In the genomic region with DNA sequence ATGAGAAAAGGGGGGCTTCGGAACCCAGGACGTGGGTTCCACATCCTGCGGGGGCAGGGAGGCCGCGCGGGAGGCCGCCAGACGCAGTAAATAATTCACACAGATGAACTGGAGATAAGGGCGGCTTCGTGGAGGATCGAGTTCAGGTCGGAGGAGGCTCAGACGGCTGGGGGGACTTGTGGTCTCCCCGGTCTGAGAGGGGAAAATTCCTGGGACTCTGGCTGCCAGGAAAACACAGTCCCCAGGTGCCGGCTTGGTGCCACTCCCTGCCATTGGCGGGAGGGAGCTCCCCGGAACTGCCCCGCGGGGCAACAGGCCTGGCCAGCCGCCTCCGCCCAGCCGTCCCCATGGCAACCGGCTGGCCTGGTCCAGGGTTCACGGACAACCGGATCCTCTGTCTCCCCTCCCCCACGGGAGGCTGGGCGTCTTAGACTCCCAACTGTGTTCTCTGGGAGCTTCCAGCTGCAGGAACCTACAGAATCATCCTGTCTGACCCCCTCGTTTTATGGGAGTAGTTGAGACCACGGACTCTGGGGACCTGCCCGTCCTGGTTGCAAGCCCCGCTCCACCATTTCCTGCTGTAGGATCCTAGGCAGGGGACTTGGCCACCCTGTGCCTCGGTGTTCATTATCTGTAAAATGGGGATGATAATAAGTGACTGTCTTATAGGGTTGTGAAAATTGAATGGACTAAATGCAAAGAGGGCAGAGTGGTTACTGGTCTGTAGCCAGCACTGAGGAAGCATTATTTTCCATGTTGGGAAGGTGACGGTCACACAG, we compare ENCODE assay signal across 1 cellular context.
A peak's percentile ranks its signal among the peaks of the same experiment; 100 is the strongest.
TF ChIP-seq lines count a peak whose summit lies in the region.

No MANE protein-coding gene starts in this region.

TF ChIP-seq in HepG2, 621 proteins besides CTCF, POLR2A, EP300 and RAD21 (continued from another document and continues in another):
- TF ChIP-seq SP1 (IDR thresholded peaks at IDR 0.05) (no peak), SP1 (CRISPR knock-in tag; IDR thresholded peaks at IDR 0.05) (peak; percentile 32; the same call in 1 of the 2 replicates), NKX3-1 (CRISPR knock-in tag; IDR thresholded peaks at IDR 0.05) (no peak), SRY (CRISPR knock-in tag; IDR thresholded peaks at IDR 0.05) (peak; percentile 50; the same call in 1 of the 2 replicates), GZF1 (CRISPR knock-in tag; IDR thresholded peaks at IDR 0.05) (no peak), RFX1 (IDR thresholded peaks at IDR 0.05) (peak; percentile 94), ZNF703 (CRISPR knock-in tag; IDR thresholded peaks at IDR 0.05; ENCODE audit: borderline replicate concordance) (no peak; the same call in 1 of the 2 replicates), NFYC (CRISPR knock-in tag; IDR thresholded peaks at IDR 0.05) (peak; percentile 46), GATA4 (IDR thresholded peaks at IDR 0.05; ENCODE audit: borderline replicate concordance, low read depth) (peak; percentile 30; the same call in 1 of the 2 replicates), ZFP36L1 (CRISPR knock-in tag; IDR thresholded peaks at IDR 0.05) (0 out of 2 replicates have a peak, but pooled peaks have one; percentile 17), ZNF530 (CRISPR knock-in tag; IDR thresholded peaks at IDR 0.05; ENCODE audit: low read depth) (no peak), ZNF605 (CRISPR knock-in tag; IDR thresholded peaks at IDR 0.05) (peak; percentile 77), THAP11 (CRISPR knock-in tag; IDR thresholded peaks at IDR 0.05) (peak; percentile 82), GATAD1 (CRISPR knock-in tag; IDR thresholded peaks at IDR 0.05) (peak; percentile 58), WIZ (CRISPR knock-in tag; IDR thresholded peaks at IDR 0.05) (no peak), ZNF124 (CRISPR knock-in tag; IDR thresholded peaks at IDR 0.05) (0 out of 2 replicates have a peak, but pooled peaks have one; percentile 18), MED13 (CRISPR knock-in tag; IDR thresholded peaks at IDR 0.05) (peak; percentile 92), ATF7-NPFF (CRISPR knock-in tag; IDR thresholded peaks at IDR 0.05; ENCODE audit: low read depth) (no peak; the same call in 1 of the 2 replicates), MXD4 (CRISPR knock-in tag; IDR thresholded peaks at IDR 0.05) (peak; percentile 29), ATRX (CRISPR knock-in tag; IDR thresholded peaks at IDR 0.05; ENCODE audit: borderline replicate concordance) (no peak), ZKSCAN5 (CRISPR knock-in tag; IDR thresholded peaks at IDR 0.05) (no peak), ETV5 (CRISPR knock-in tag; IDR thresholded peaks at IDR 0.05; ENCODE audit: borderline replicate concordance) (peak; percentile 100), ASH2L (IDR thresholded peaks at IDR 0.05; ENCODE audit: insufficient read length, low read depth, low read length) (peak; percentile 95), RBM22 (optimal IDR thresholded peaks at IDR 0.05; ENCODE audit: low read length) (peak; percentile 85), ZSCAN21 (CRISPR knock-in tag; IDR thresholded peaks at IDR 0.05; ENCODE audit: borderline replicate concordance) (peak; percentile 75; the same call in 1 of the 2 replicates), MTF1 (CRISPR knock-in tag; IDR thresholded peaks at IDR 0.05) (no peak), KDM5B (CRISPR knock-in tag; IDR thresholded peaks at IDR 0.05; ENCODE audit: borderline replicate concordance) (peak; percentile 93; the same call in 1 of the 2 replicates), ZNF10 (CRISPR knock-in tag; IDR thresholded peaks at IDR 0.05; ENCODE audit: borderline replicate concordance, low read depth) (no peak), TSC22D2 (CRISPR knock-in tag; IDR thresholded peaks at IDR 0.05; ENCODE audit: borderline replicate concordance) (no peak), MATR3 (CRISPR knock-in tag; IDR thresholded peaks at IDR 0.05) (no peak), ZNF720 (CRISPR knock-in tag; IDR thresholded peaks at IDR 0.05) (no peak), GATAD2A (CRISPR knock-in tag; IDR thresholded peaks at IDR 0.05) (peak; percentile 66), ZNF496 (CRISPR knock-in tag; IDR thresholded peaks at IDR 0.05; ENCODE audit: insufficient replicate concordance) (no peak), ZFY (CRISPR knock-in tag; IDR thresholded peaks at IDR 0.05) (peak; percentile 67), FOXP1 (IDR thresholded peaks at IDR 0.05) (no peak), FOXP1 (CRISPR knock-in tag; IDR thresholded peaks at IDR 0.05) (peak; percentile 50)
- TF ChIP-seq, protein P1, sequence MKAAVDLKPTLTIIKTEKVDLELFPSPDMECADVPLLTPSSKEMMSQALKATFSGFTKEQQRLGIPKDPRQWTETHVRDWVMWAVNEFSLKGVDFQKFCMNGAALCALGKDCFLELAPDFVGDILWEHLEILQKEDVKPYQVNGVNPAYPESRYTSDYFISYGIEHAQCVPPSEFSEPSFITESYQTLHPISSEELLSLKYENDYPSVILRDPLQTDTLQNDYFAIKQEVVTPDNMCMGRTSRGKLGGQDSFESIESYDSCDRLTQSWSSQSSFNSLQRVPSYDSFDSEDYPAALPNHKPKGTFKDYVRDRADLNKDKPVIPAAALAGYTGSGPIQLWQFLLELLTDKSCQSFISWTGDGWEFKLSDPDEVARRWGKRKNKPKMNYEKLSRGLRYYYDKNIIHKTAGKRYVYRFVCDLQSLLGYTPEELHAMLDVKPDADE (CRISPR knock-in tag; IDR thresholded peaks at IDR 0.05) = no peak
- TF ChIP-seq, protein P2, sequence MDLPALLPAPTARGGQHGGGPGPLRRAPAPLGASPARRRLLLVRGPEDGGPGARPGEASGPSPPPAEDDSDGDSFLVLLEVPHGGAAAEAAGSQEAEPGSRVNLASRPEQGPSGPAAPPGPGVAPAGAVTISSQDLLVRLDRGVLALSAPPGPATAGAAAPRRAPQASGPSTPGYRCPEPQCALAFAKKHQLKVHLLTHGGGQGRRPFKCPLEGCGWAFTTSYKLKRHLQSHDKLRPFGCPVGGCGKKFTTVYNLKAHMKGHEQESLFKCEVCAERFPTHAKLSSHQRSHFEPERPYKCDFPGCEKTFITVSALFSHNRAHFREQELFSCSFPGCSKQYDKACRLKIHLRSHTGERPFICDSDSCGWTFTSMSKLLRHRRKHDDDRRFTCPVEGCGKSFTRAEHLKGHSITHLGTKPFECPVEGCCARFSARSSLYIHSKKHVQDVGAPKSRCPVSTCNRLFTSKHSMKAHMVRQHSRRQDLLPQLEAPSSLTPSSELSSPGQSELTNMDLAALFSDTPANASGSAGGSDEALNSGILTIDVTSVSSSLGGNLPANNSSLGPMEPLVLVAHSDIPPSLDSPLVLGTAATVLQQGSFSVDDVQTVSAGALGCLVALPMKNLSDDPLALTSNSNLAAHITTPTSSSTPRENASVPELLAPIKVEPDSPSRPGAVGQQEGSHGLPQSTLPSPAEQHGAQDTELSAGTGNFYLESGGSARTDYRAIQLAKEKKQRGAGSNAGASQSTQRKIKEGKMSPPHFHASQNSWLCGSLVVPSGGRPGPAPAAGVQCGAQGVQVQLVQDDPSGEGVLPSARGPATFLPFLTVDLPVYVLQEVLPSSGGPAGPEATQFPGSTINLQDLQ (CRISPR knock-in tag; IDR thresholded peaks at IDR 0.05) = no peak
- TF ChIP-seq, protein P3, sequence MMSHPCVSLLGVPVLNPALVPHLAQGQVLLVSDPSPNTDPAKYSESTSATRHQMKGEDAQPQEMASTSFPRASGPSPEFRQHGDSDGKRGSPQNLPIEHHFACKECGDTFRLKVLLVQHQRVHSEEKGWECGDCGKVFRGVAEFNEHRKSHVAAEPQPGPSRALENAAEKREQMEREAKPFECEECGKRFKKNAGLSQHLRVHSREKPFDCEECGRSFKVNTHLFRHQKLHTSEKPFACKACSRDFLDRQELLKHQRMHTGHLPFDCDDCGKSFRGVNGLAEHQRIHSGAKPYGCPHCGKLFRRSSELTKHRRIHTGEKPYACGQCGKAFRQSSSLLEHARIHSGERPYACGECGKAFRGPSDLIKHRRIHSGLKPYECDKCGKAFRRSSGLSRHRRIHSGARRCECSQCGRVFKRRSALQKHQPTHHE (CRISPR knock-in tag; IDR thresholded peaks at IDR 0.05; ENCODE audit: borderline replicate concordance) = 0 out of 2 replicates have a peak, but pooled peaks have one; percentile 41
- TF ChIP-seq, protein P4, sequence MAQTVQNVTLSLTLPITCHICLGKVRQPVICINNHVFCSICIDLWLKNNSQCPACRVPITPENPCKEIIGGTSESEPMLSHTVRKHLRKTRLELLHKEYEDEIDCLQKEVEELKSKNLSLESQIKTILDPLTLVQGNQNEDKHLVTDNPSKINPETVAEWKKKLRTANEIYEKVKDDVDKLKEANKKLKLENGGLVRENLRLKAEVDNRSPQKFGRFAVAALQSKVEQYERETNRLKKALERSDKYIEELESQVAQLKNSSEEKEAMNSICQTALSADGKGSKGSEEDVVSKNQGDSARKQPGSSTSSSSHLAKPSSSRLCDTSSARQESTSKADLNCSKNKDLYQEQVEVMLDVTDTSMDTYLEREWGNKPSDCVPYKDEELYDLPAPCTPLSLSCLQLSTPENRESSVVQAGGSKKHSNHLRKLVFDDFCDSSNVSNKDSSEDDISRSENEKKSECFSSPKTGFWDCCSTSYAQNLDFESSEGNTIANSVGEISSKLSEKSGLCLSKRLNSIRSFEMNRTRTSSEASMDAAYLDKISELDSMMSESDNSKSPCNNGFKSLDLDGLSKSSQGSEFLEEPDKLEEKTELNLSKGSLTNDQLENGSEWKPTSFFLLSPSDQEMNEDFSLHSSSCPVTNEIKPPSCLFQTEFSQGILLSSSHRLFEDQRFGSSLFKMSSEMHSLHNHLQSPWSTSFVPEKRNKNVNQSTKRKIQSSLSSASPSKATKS (CRISPR knock-in tag; IDR thresholded peaks at IDR 0.05) = 0 out of 2 replicates have a peak, but pooled peaks have one; percentile 44
- TF ChIP-seq, protein P5, sequence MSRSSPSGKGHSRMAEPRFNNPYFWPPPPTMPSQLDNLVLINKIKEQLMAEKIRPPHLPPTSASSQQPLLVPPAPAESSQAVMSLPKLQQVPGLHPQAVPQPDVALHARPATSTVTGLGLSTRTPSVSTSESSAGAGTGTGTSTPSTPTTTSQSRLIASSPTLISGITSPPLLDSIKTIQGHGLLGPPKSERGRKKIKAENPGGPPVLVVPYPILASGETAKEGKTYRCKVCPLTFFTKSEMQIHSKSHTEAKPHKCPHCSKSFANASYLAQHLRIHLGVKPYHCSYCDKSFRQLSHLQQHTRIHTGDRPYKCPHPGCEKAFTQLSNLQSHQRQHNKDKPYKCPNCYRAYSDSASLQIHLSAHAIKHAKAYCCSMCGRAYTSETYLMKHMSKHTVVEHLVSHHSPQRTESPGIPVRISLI (CRISPR knock-in tag; IDR thresholded peaks at IDR 0.05; ENCODE audit: borderline replicate concordance) = peak; percentile 36; the same call in 1 of the 2 replicates
- TF ChIP-seq, protein P6, sequence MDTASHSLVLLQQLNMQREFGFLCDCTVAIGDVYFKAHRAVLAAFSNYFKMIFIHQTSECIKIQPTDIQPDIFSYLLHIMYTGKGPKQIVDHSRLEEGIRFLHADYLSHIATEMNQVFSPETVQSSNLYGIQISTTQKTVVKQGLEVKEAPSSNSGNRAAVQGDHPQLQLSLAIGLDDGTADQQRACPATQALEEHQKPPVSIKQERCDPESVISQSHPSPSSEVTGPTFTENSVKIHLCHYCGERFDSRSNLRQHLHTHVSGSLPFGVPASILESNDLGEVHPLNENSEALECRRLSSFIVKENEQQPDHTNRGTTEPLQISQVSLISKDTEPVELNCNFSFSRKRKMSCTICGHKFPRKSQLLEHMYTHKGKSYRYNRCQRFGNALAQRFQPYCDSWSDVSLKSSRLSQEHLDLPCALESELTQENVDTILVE (CRISPR knock-in tag; IDR thresholded peaks at IDR 0.05) = peak; percentile 72; the same call in 1 of the 2 replicates
- TF ChIP-seq, protein P7, sequence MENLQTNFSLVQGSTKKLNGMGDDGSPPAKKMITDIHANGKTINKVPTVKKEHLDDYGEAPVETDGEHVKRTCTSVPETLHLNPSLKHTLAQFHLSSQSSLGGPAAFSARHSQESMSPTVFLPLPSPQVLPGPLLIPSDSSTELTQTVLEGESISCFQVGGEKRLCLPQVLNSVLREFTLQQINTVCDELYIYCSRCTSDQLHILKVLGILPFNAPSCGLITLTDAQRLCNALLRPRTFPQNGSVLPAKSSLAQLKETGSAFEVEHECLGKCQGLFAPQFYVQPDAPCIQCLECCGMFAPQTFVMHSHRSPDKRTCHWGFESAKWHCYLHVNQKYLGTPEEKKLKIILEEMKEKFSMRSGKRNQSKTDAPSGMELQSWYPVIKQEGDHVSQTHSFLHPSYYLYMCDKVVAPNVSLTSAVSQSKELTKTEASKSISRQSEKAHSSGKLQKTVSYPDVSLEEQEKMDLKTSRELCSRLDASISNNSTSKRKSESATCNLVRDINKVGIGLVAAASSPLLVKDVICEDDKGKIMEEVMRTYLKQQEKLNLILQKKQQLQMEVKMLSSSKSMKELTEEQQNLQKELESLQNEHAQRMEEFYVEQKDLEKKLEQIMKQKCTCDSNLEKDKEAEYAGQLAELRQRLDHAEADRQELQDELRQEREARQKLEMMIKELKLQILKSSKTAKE (CRISPR knock-in tag; IDR thresholded peaks at IDR 0.05; ENCODE audit: borderline replicate concordance) = peak; percentile 95
- TF ChIP-seq, protein P8, sequence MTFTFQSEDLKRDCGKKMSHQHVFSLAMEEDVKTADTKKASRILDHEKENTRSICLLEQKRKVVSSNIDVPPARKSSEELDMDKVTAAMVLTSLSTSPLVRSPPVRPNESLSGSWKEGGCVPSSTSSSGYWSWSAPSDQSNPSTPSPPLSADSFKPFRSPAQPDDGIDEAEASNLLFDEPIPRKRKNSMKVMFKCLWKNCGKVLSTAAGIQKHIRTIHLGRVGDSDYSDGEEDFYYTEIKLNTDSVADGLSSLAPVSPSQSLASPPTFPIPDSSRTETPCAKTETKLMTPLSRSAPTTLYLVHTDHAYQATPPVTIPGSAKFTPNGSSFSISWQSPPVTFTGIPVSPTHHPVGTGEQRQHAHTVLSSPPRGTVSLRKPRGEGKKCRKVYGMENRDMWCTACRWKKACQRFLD (CRISPR knock-in tag; IDR thresholded peaks at IDR 0.05; ENCODE audit: borderline replicate concordance) = no peak
- TF ChIP-seq, protein P9, sequence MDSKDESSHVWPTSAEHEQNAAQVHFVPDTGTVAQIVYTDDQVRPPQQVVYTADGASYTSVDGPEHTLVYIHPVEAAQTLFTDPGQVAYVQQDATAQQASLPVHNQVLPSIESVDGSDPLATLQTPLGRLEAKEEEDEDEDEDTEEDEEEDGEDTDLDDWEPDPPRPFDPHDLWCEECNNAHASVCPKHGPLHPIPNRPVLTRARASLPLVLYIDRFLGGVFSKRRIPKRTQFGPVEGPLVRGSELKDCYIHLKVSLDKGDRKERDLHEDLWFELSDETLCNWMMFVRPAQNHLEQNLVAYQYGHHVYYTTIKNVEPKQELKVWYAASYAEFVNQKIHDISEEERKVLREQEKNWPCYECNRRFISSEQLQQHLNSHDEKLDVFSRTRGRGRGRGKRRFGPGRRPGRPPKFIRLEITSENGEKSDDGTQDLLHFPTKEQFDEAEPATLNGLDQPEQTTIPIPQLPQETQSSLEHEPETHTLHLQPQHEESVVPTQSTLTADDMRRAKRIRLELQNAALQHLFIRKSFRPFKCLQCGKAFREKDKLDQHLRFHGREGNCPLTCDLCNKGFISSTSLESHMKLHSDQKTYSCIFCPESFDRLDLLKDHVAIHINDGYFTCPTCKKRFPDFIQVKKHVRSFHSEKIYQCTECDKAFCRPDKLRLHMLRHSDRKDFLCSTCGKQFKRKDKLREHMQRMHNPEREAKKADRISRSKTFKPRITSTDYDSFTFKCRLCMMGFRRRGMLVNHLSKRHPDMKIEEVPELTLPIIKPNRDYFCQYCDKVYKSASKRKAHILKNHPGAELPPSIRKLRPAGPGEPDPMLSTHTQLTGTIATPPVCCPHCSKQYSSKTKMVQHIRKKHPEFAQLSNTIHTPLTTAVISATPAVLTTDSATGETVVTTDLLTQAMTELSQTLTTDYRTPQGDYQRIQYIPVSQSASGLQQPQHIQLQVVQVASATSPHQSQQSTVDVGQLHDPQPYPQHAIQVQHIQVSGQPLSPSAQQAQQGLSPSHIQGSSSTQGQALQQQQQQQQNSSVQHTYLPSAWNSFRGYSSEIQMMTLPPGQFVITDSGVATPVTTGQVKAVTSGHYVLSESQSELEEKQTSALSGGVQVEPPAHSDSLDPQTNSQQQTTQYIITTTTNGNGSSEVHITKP (CRISPR knock-in tag; IDR thresholded peaks at IDR 0.05; ENCODE audit: low read depth) = peak; percentile 41; the same call in 1 of the 2 replicates
